25 cellular contexts compared by ENCODE assay signal in the genomic region with DNA sequence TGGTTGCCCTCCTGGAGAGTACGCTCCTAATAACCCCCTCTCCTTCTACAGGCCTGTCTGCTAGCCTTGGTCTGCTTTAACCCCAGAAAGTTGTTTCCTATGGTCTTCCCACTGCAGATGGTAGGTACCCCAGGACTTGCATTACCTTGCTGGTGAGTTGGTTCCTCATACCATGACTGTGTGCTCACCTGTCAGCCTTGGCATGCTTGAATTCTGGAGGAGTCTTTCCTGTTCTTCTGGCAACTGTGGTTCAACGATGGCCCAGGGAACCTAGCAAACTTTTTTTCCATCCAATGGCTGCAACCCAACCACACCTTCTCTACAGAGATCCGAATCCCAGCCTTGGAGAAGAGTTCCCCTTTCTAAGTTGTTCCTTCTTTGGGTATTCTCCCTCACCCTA.
"Had no signal": no experiment of that assay in that cellular context is flagged by ENCODE, and none has a peak within 500 bp of the region (broad histone marks: within the 10 kb centered on the region; RNA-seq: fewer than 3 reads in every experiment).

No MANE protein-coding gene starts in this region.

- H3K27me3 Mint-ChIP-seq: dendritic cell treated with granulocyte-macrophage colony-stimulating factor and Interleukin-4, amounts not matched to agents 40 ng/mL and 50 ng/mL, for 4 days; effector memory CD8-positive, alpha-beta T cell; naive B cell had no signal

- H3K4me1 ChIP-seq: colonic mucosa, gastrocnemius medialis, heart right ventricle, left lung, lower lobe of right lung had no signal

- DNase-seq: colonic mucosa; cortex of kidney; effector CD8-positive, alpha-beta T cell; effector memory CD8-positive, alpha-beta T cell; endodermal cell; esophagus squamous epithelium; foreskin fibroblast; foreskin melanocyte; gastrocnemius medialis; glutamatergic neuron; head of caudate nucleus; heart right ventricle; hippocampal formation; left cardiac atrium; left lung; left ventricle myocardium superior; lower lobe of right lung; mesenchymal stem cell; mucosa of descending colon; naive B cell had no signal

- H3K9me3 ChIP-seq: colonic mucosa, esophagus squamous epithelium, gastrocnemius medialis, heart right ventricle, left lung, lower lobe of right lung, mucosa of descending colon had no signal

- H3K4me3 Mint-ChIP-seq: dendritic cell treated with granulocyte-macrophage colony-stimulating factor and Interleukin-4, amounts not matched to agents 40 ng/mL and 50 ng/mL, for 4 days; effector memory CD8-positive, alpha-beta T cell; endodermal cell; mesothelial cell of epicardium had no signal

- H3K27me3 ChIP-seq: colonic mucosa, esophagus squamous epithelium, gastrocnemius medialis, heart right ventricle, left lung had no signal

- H3K4me3 ChIP-seq: colonic mucosa, esophagus squamous epithelium, gastrocnemius medialis, heart right ventricle, left lung, lower lobe of right lung, mucosa of descending colon had no signal

- H3K36me3 ChIP-seq: colonic mucosa had no signal

- FAIRE-seq: endometrium, islet of Langerhans, keratinocyte had no signal

- H3K4me1 Mint-ChIP-seq: mesothelial cell of epicardium, naive B cell had no signal

- H3K27ac ChIP-seq: colonic mucosa, esophagus squamous epithelium, gastrocnemius medialis, heart right ventricle, left lung, lower lobe of right lung had no signal

- H3K9me3 Mint-ChIP-seq: dendritic cell treated with granulocyte-macrophage colony-stimulating factor and Interleukin-4, amounts not matched to agents 40 ng/mL and 50 ng/mL, for 4 days; effector memory CD8-positive, alpha-beta T cell; endodermal cell had no signal

- ATAC-seq: effector memory CD8-positive, alpha-beta T cell; gastrocnemius medialis; heart right ventricle; left cardiac atrium; left lung; left ventricle myocardium superior; lower lobe of right lung; mucosa of descending colon had no signal

- H3K27ac Mint-ChIP-seq: dendritic cell treated with granulocyte-macrophage colony-stimulating factor and Interleukin-4, amounts not matched to agents 40 ng/mL and 50 ng/mL, for 4 days; effector memory CD8-positive, alpha-beta T cell; endodermal cell; mesothelial cell of epicardium had no signal
